Comparison of ENCODE assay signal across 23 cellular contexts in genomic region chr20:48060841-48061720, GRCh38.
"Had no signal": no experiment of that assay in that cellular context is flagged by ENCODE, and none has a peak within 500 bp of the region (broad histone marks: within the 10 kb centered on the region; RNA-seq: fewer than 3 reads in every experiment).

No MANE protein-coding gene starts in this region.

- H3K9me3 ChIP-seq: esophagus muscularis mucosa, right atrium auricular region, sigmoid colon, thoracic aorta, transverse colon, upper lobe of right lung, vagina had no signal

- ATAC-seq: foreskin keratinocyte; left lobe of liver; stimulated activated naive B cell treated with anti-CD40 and anti-IgM and Interleukin-4, amounts not matched to agents 10 μg/mL and 1 μg/mL and 100 μg/mL, for 72 hours; upper lobe of right lung had no signal

- H3K4me3 ChIP-seq: coronary artery, esophagus muscularis mucosa, lung, neural progenitor cell, right atrium auricular region, sigmoid colon, skin epidermis, spleen, thoracic aorta, transverse colon, upper lobe of right lung, vagina had no signal

- DNase-seq: dermis blood vessel endothelial cell; effector memory CD4-positive, alpha-beta T cell; foreskin keratinocyte; hypothalamus; naive B cell; sigmoid colon; spleen; stimulated activated CD4-positive, alpha-beta T cell treated with anti-CD3 and anti-CD28 coated beads, Interleukin-2, amount 100 ng/mL, for 48 hours; stimulated activated naive B cell treated with anti-CD40 and anti-IgM and Interleukin-4, amounts not matched to agents 10 μg/mL and 1 μg/mL and 100 μg/mL, for 72 hours; transverse colon; upper lobe of right lung had no signal

- H3K27ac ChIP-seq: coronary artery, esophagus muscularis mucosa, foreskin keratinocyte, neural progenitor cell, parathyroid adenoma, right atrium auricular region, sigmoid colon, skin epidermis, spleen, thoracic aorta, transverse colon, upper lobe of right lung, vagina had no signal

- H3K36me3 ChIP-seq: esophagus muscularis mucosa, neural progenitor cell, right atrium auricular region, sigmoid colon, spleen, thoracic aorta, transverse colon, upper lobe of right lung, vagina had no signal

- H3K4me1 ChIP-seq: parathyroid adenoma, right atrium auricular region, spleen, transverse colon, upper lobe of right lung had no signal

- FAIRE-seq: endothelial cell of umbilical vein, keratinocyte had no signal

- H3K27me3 ChIP-seq: esophagus muscularis mucosa, neural progenitor cell, right atrium auricular region, sigmoid colon, transverse colon, upper lobe of right lung, vagina had no signal
